Comparison of ENCODE assay signal across 1 cellular context in the genomic region with DNA sequence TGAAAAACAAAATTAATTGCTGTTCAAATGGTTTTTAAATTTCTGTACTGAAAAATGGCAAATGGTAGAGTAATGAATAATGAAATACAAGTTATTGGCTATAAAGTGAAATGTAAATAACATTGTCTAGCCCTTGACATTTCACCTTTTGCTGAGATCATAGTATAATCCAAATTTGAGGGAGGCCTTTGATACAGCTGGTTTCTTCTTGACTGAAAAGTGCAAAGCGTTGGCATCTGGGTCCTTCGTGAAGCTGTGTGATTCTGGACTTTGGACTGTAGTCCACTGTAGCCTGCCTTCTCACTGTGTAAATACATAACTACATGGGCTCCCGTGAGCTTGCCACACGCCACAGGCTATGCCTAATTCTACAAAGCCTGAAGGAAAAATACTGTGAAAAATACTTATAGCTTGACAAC.
A peak's percentile ranks its signal among the peaks of the same experiment; 100 is the strongest.
TF ChIP-seq lines count a peak whose summit lies in the region.

No MANE protein-coding gene starts in this region.

TF ChIP-seq in HepG2, 621 proteins besides CTCF, POLR2A, EP300 and RAD21 (continued from another document and continues in another):
- TF ChIP-seq SNAPC4 (CRISPR knock-in tag; IDR thresholded peaks at IDR 0.05) (no peak), ZNF678 (CRISPR knock-in tag; IDR thresholded peaks at IDR 0.05) (no peak), NR2F2 (IDR thresholded peaks at IDR 0.05; ENCODE audit: borderline replicate concordance, low read depth) (peak; percentile 26; the same call in 1 of the 2 replicates), ZNF207 (IDR thresholded peaks at IDR 0.05; ENCODE audit: borderline replicate concordance) (no peak), HOXD1 (CRISPR knock-in tag; IDR thresholded peaks at IDR 0.05) (no peak), DPF2 (CRISPR knock-in tag; IDR thresholded peaks at IDR 0.05; ENCODE audit: borderline replicate concordance, low read depth) (peak; percentile 68), NFKB2 (CRISPR knock-in tag; IDR thresholded peaks at IDR 0.05; ENCODE audit: borderline replicate concordance) (no peak), GPBP1L1 (CRISPR knock-in tag; IDR thresholded peaks at IDR 0.05) (no peak), MED1 (CRISPR knock-in tag; IDR thresholded peaks at IDR 0.05) (peak; percentile 79), ZNF75D (CRISPR knock-in tag; IDR thresholded peaks at IDR 0.05; ENCODE audit: borderline replicate concordance) (no peak), SETDB1 (CRISPR knock-in tag; IDR thresholded peaks at IDR 0.05; ENCODE audit: borderline replicate concordance) (no peak), RNF2 (conservative IDR thresholded peaks at IDR 0.05; ENCODE audit: low read depth) (no peak), CREM (IDR thresholded peaks at IDR 0.05) (peak; percentile 59), CREM (CRISPR knock-in tag; IDR thresholded peaks at IDR 0.05) (no peak), MEIS1 (CRISPR knock-in tag; IDR thresholded peaks at IDR 0.05; ENCODE audit: borderline replicate concordance) (peak; percentile 25; the same call in 1 of the 2 replicates), ADNP (CRISPR knock-in tag; IDR thresholded peaks at IDR 0.05) (no peak), SMAD3 (CRISPR knock-in tag; IDR thresholded peaks at IDR 0.05) (no peak; the same call in 1 of the 2 replicates), ETS1 (CRISPR knock-in tag; IDR thresholded peaks at IDR 0.05) (no peak), SMAD9 (CRISPR knock-in tag; IDR thresholded peaks at IDR 0.05) (no peak), TCF7 (IDR thresholded peaks at IDR 0.05; ENCODE audit: low read depth) (0 out of 2 replicates have a peak, but pooled peaks have one; percentile 33), ZNF704 (CRISPR knock-in tag; IDR thresholded peaks at IDR 0.05; ENCODE audit: borderline replicate concordance) (no peak), TEAD3 (CRISPR knock-in tag; optimal IDR thresholded peaks at IDR 0.05; ENCODE audit: borderline replicate concordance) (peak; percentile 85), ZNF205 (CRISPR knock-in tag; IDR thresholded peaks at IDR 0.05) (peak; percentile 74; the same call in 1 of the 2 replicates), ZBTB7B (CRISPR knock-in tag; IDR thresholded peaks at IDR 0.05) (peak; percentile 59; the same call in 1 of the 2 replicates), ZMYM3 (CRISPR knock-in tag; IDR thresholded peaks at IDR 0.05) (peak; percentile 63), FOXA1 (IDR thresholded peaks at IDR 0.05) (peak; percentile 50; the same call in 1 of the 2 replicates), FOXA1 (CRISPR knock-in tag; IDR thresholded peaks at IDR 0.05) (peak; percentile 93), RFX3 (CRISPR knock-in tag; IDR thresholded peaks at IDR 0.05) (no peak), MIER3 (CRISPR knock-in tag; IDR thresholded peaks at IDR 0.05; ENCODE audit: borderline replicate concordance) (peak; percentile 69), DZIP1 (CRISPR knock-in tag; IDR thresholded peaks at IDR 0.05) (no peak), REPIN1 (CRISPR knock-in tag; IDR thresholded peaks at IDR 0.05; ENCODE audit: borderline replicate concordance, low read depth) (no peak), RELA (CRISPR knock-in tag; IDR thresholded peaks at IDR 0.05) (no peak), GABPB1 (CRISPR knock-in tag; IDR thresholded peaks at IDR 0.05) (no peak), STAT5B (CRISPR knock-in tag; IDR thresholded peaks at IDR 0.05) (no peak), ISL2 (CRISPR knock-in tag; IDR thresholded peaks at IDR 0.05) (0 out of 2 replicates have a peak, but pooled peaks have one; percentile 43), SMAD1 (CRISPR knock-in tag; IDR thresholded peaks at IDR 0.05; ENCODE audit: borderline replicate concordance, low read depth) (no peak)
- TF ChIP-seq, protein P1, sequence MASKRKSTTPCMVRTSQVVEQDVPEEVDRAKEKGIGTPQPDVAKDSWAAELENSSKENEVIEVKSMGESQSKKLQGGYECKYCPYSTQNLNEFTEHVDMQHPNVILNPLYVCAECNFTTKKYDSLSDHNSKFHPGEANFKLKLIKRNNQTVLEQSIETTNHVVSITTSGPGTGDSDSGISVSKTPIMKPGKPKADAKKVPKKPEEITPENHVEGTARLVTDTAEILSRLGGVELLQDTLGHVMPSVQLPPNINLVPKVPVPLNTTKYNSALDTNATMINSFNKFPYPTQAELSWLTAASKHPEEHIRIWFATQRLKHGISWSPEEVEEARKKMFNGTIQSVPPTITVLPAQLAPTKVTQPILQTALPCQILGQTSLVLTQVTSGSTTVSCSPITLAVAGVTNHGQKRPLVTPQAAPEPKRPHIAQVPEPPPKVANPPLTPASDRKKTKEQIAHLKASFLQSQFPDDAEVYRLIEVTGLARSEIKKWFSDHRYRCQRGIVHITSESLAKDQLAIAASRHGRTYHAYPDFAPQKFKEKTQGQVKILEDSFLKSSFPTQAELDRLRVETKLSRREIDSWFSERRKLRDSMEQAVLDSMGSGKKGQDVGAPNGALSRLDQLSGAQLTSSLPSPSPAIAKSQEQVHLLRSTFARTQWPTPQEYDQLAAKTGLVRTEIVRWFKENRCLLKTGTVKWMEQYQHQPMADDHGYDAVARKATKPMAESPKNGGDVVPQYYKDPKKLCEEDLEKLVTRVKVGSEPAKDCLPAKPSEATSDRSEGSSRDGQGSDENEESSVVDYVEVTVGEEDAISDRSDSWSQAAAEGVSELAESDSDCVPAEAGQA (IDR thresholded peaks at IDR 0.05; ENCODE audit: low read depth) = no peak
- TF ChIP-seq, protein P1 (CRISPR knock-in tag; IDR thresholded peaks at IDR 0.05; ENCODE audit: borderline replicate concordance) = no peak
- TF ChIP-seq, protein P2, sequence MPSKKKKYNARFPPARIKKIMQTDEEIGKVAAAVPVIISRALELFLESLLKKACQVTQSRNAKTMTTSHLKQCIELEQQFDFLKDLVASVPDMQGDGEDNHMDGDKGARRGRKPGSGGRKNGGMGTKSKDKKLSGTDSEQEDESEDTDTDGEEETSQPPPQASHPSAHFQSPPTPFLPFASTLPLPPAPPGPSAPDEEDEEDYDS (CRISPR knock-in tag; IDR thresholded peaks at IDR 0.05) = peak; percentile 21; the same call in 1 of the 2 replicates
- TF ChIP-seq, protein P3, sequence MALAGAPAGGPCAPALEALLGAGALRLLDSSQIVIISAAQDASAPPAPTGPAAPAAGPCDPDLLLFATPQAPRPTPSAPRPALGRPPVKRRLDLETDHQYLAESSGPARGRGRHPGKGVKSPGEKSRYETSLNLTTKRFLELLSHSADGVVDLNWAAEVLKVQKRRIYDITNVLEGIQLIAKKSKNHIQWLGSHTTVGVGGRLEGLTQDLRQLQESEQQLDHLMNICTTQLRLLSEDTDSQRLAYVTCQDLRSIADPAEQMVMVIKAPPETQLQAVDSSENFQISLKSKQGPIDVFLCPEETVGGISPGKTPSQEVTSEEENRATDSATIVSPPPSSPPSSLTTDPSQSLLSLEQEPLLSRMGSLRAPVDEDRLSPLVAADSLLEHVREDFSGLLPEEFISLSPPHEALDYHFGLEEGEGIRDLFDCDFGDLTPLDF (CRISPR knock-in tag; IDR thresholded peaks at IDR 0.05) = no peak
